14 cellular contexts compared by ENCODE assay signal in genomic region chr12:19953734-19954133, GRCh38.
DNase-seq lines count a peak whose midpoint lies in the region; ATAC-seq and TF ChIP-seq lines count a peak whose summit lies in the region.
"Had no signal": no experiment of that assay in that cellular context is flagged by ENCODE, and none has a peak within 500 bp of the region (broad histone marks: within the 10 kb centered on the region; RNA-seq: fewer than 3 reads in every experiment).

No MANE protein-coding gene starts in this region.

- intact Hi-C loops in Right ventricle myocardium superior (cut with DNase I) = no loop called here
- intact Hi-C loops in cardiac septum (cut with DNase I) = no loop called here
- intact Hi-C loops in left ventricle myocardium superior (cut with micrococcal nuclease) = no loop called here

- ATAC-seq in Right ventricle myocardium superior (ENCODE audit: poor library complexity) = peak; percentile 80
- peak; percentile 75 for ATAC-seq in left ventricle myocardium superior
- ATAC-seq: CD8-positive, alpha-beta T cell had no signal

- H3K27me3 ChIP-seq in cardiac muscle cell = no peaks in the 10 kb centered on the region
- H3K27me3 ChIP-seq: BLaER1 treated with 17β-estradiol and CSF1 and Interleukin-3, amounts not matched to agents 10 nM and 100 nM had no signal

- no peaks in the 10 kb centered on the region for H3K9me3 ChIP-seq in cardiac muscle cell (ENCODE audit: low read depth)

- peak overlapping the region; percentile 4 for H3K27ac ChIP-seq in cardiac muscle cell
- H3K27ac ChIP-seq: BLaER1 treated with 17β-estradiol and CSF1 and Interleukin-3, amounts not matched to agents 10 nM and 100 nM; GM23248 had no signal

- peaks cover 8% of the 10 kb centered on the region for H3K4me1 ChIP-seq in cardiac muscle cell (ENCODE audit: low read depth)

- TF ChIP-seq CTCF in cardiac muscle cell (IDR thresholded peaks at IDR 0.05; ENCODE audit: low read depth, low read length) = no peak

- DNase-seq in Right ventricle myocardium superior (no peak), cardiac septum (ENCODE audit: low spot score) (no peak), cardiac muscle cell (ENCODE audit: low read depth in 1 of 2, low spot score in 1 of 2) (no peak), left ventricle myocardium superior (no peak), renal cortical epithelial cell (ENCODE audit: low read depth) (peak; percentile 35), NCI-H146 treated with DMSO at 0.1 percent for 48 hours (lab: John Stamatoyannopoulos, UW; ENCODE audit: unreplicated experiment) (no peak), activated T-cell treated with anti-CD3 and anti-CD28 coated beads for 4 hours (no peak), ecto neural progenitor cell (ENCODE audit: low spot score) (no peak)
- DNase-seq: Calu3; CD8-positive, alpha-beta T cell; GM23248; HCEC 1CT; IMR-90 had no signal

- no peaks in the 10 kb centered on the region for H3K36me3 ChIP-seq in cardiac muscle cell
- H3K36me3 ChIP-seq: BLaER1 treated with 17β-estradiol and CSF1 and Interleukin-3, amounts not matched to agents 10 nM and 100 nM had no signal

- no peak overlapping the region for H3K4me3 ChIP-seq in cardiac muscle cell
- H3K4me3 ChIP-seq: BLaER1 treated with 17β-estradiol and CSF1 and Interleukin-3, amounts not matched to agents 10 nM and 100 nM; GM23248 had no signal
